Comparison of ENCODE assay signal across 10 cellular contexts in genomic region chr9:15417626-15418025, GRCh38.
"Had no signal": no experiment of that assay in that cellular context is flagged by ENCODE, and none has a peak within 500 bp of the region (broad histone marks: within the 10 kb centered on the region; RNA-seq: fewer than 3 reads in every experiment).

No MANE protein-coding gene starts in this region.

- H3K27ac Mint-ChIP-seq: naive thymus-derived CD8-positive, alpha-beta T cell; type B pancreatic cell had no signal

- H3K9me3 ChIP-seq: esophagus muscularis mucosa, gastrocnemius medialis, heart right ventricle, mucosa of descending colon, ovary, right atrium auricular region, thyroid gland had no signal

- DNase-seq: gastrocnemius medialis, heart right ventricle had no signal

- H3K4me1 ChIP-seq: gastrocnemius medialis, right atrium auricular region had no signal

- H3K36me3 Mint-ChIP-seq: naive thymus-derived CD8-positive, alpha-beta T cell; type B pancreatic cell had no signal

- ATAC-seq: gastrocnemius medialis had no signal

- H3K4me3 ChIP-seq: coronary artery, esophagus muscularis mucosa, gastrocnemius medialis, heart right ventricle, mucosa of descending colon, ovary, right atrium auricular region, thyroid gland had no signal

- H3K4me3 Mint-ChIP-seq: naive thymus-derived CD8-positive, alpha-beta T cell; type B pancreatic cell had no signal

- H3K36me3 ChIP-seq: esophagus muscularis mucosa, gastrocnemius medialis, heart right ventricle, ovary, right atrium auricular region, thyroid gland had no signal

- H3K9me3 Mint-ChIP-seq: naive thymus-derived CD8-positive, alpha-beta T cell had no signal

- H3K27me3 ChIP-seq: esophagus muscularis mucosa, gastrocnemius medialis, heart right ventricle, ovary, right atrium auricular region, thyroid gland had no signal

- H3K27ac ChIP-seq: coronary artery, esophagus muscularis mucosa, gastrocnemius medialis, heart right ventricle, ovary, right atrium auricular region, thyroid gland had no signal
